12 cellular contexts compared by ENCODE assay signal in the genomic region with DNA sequence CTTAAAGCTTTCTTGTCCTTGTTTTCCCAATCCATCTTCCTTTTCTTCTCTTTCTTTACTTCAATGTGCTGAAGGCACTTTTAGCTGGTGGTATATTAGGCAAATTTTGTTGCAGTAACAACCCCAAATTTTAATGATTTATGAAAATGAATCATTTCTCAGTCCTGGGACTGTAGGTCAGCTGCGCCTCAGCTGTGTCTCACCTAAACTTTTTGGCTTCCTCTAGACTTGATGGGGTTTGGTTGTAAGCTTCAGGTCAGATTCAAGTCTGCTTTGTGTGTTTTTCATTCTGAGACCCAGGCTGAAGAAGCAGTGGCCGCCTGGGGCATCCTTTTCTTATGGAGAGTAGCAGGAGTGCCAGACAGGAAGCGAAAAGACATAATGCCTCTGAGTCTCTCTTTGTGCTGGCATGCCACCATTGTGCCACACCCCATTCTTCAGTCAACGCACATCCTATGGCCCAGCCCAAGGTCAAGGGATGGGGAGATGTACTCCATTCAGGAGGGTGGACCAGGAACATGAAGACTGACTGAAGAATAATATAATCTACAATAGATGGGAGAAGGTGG. TPM values are rescaled to one million over a fixed set of nuclear protein-coding genes. Genes with fewer than 3 reads are reported as not detected.
DNase-seq lines count a peak whose midpoint lies in the region; ATAC-seq and TF ChIP-seq lines count a peak whose summit lies in the region.
"Had no signal": no experiment of that assay in that cellular context is flagged by ENCODE, and none has a peak within 500 bp of the region (broad histone marks: within the 10 kb centered on the region; RNA-seq: fewer than 3 reads in every experiment).

No MANE protein-coding gene starts in this region.

- intact Hi-C loops in Calu3 (cut with micrococcal nuclease; ENCODE audit: unreplicated experiment): no loop called here

- no TSS peak for BruUV-seq in Calu3 (replicated peaks; lab: Mats Ljungman, UMichigan)

- TF ChIP-seq CTCF in epithelial cell of esophagus (IDR thresholded peaks at IDR 0.05; ENCODE audit: insufficient read depth, low read depth, low read length, missing control alignments) (no peak), Calu3 (IDR thresholded peaks at IDR 0.05; ENCODE audit: unreplicated experiment) (no peak)

- H3K36me3 Mint-ChIP-seq in Calu3 (ENCODE audit: insufficient read depth, unreplicated experiment): no peaks in the 10 kb centered on the region

- no peak overlapping the region for H3K4me3 ChIP-seq in epithelial cell of esophagus (ENCODE audit: low read length)
- H3K4me3 ChIP-seq: tibial nerve had no signal

- ATAC-seq in GM21381 (IDR thresholded peaks at IDR 0.05; ENCODE audit: unreplicated experiment) (peak; percentile 38), HG03571 (IDR thresholded peaks at IDR 0.05; ENCODE audit: unreplicated experiment) (peak; percentile 41)
- ATAC-seq: naive thymus-derived CD8-positive, alpha-beta T cell had no signal

- CTCF ChIA-PET in Calu3 (lab: Charles Lee): no interaction called here

- no peaks in the 10 kb centered on the region for H3K4me1 Mint-ChIP-seq in Calu3 (ENCODE audit: low read depth, unreplicated experiment)

- no peaks in the 10 kb centered on the region for H3K27me3 Mint-ChIP-seq in Calu3 (ENCODE audit: unreplicated experiment)

- peak; percentile 13 for DNase-seq in EH (ENCODE audit: low read depth)
- peak; percentile 22 for DNase-seq in epithelial cell of esophagus (ENCODE audit: low read depth)
- no peak for DNase-seq in stimulated activated CD4-positive, alpha-beta T cell treated with anti-CD3 and anti-CD28 coated beads, Interleukin-12 subunit alpha, Interleukin-12 subunit beta, amount 100 ng/mL, for 4 hours
- DNase-seq in middle frontal gyrus (ENCODE audit: extremely low spot score, low spot score): no peak
- no peak for DNase-seq in Calu3
- DNase-seq in D341Med (ENCODE audit: low spot score): no peak
- DNase-seq: amygdala; naive thymus-derived CD8-positive, alpha-beta T cell; retina had no signal

- H3K4me3 Mint-ChIP-seq in Calu3 (ENCODE audit: low read depth, unreplicated experiment): no peak overlapping the region
- H3K4me3 Mint-ChIP-seq: naive thymus-derived CD8-positive, alpha-beta T cell had no signal

- no peak overlapping the region for H3K27ac Mint-ChIP-seq in Calu3 (ENCODE audit: unreplicated experiment)

- no peaks in the 10 kb centered on the region for H3K9me3 Mint-ChIP-seq in Calu3 (ENCODE audit: low read depth, unreplicated experiment)

RNA-seq across cellular contexts. Expression of a gene that starts 28.9 kb away (rescaled TPM):
- 5.1 and 6.5 TPM in 2 replicates for total RNA-seq in Calu3 (2022)

Comparison
In these comparisons a context has a peak if more than half of its experiments do, and no peak if none do; other contexts are left out.
1. DNase-seq: peak in EH (single experiment) and epithelial cell of esophagus (single experiment); none in stimulated activated CD4-positive, alpha-beta T cell treated with anti-CD3 and anti-CD28 coated beads, Interleukin-12 subunit alpha, Interleukin-12 subunit beta, amount 100 ng/mL, for 4 hours (single experiment), middle frontal gyrus (single experiment), Calu3 (single experiment) and D341Med (single experiment).